20 cellular contexts compared by ENCODE assay signal in genomic region chr5:127353339-127353738, GRCh38.
"Had no signal": no experiment of that assay in that cellular context is flagged by ENCODE, and none has a peak within 500 bp of the region (broad histone marks: within the 10 kb centered on the region; RNA-seq: fewer than 3 reads in every experiment).

No MANE protein-coding gene starts in this region.

- H3K36me3 ChIP-seq: adrenal gland, heart right ventricle, left ventricle myocardium inferior, prostate gland, right atrium auricular region, spleen, thyroid gland had no signal

- H3K27me3 ChIP-seq: adrenal gland, heart right ventricle, right atrium auricular region, spleen, thyroid gland had no signal

- H3K4me1 ChIP-seq: adrenal gland, heart right ventricle, left ventricle myocardium inferior, prostate gland, right atrium auricular region, spleen, thyroid gland had no signal

- H3K9me3 ChIP-seq: adrenal gland, heart right ventricle, left ventricle myocardium inferior, prostate gland, right atrium auricular region, spleen, thyroid gland had no signal

- H3K27ac ChIP-seq: adrenal gland, heart right ventricle, left ventricle myocardium inferior, prostate gland, right atrium auricular region, spleen, thyroid gland had no signal

- H3K4me3 ChIP-seq: adrenal gland, heart right ventricle, left ventricle myocardium inferior, prostate gland, right atrium auricular region, spleen, thyroid gland had no signal

- DNase-seq: activated B cell treated with CpG ODN at 0.5 μM for 24 hours; activated CD4-positive, alpha-beta T cell treated with anti-CD3 and anti-CD28 coated beads for 36 hours; activated CD4-positive, alpha-beta T cell treated with anti-CD3 and anti-CD28 coated beads, Interleukin-2, amount 50 U/mL, for 4 hours; activated CD8-positive, alpha-beta memory T cell treated with anti-CD3 and anti-CD28 coated beads for 24 hours; activated CD8-positive, alpha-beta memory T cell treated with anti-CD3 and anti-CD28 coated beads, Interleukin-2, amount 50 U/mL, for 48 hours; activated naive CD4-positive, alpha-beta T cell; activated T-cell treated with anti-CD3 and anti-CD28 coated beads, Interleukin-2, amount 50 U/mL, for 4 hours; adrenal gland; cerebellar nuclear complex; effector CD4-positive, alpha-beta T cell; heart right ventricle; kidney; left ventricle myocardium inferior; spleen; stimulated activated CD4-positive, alpha-beta T cell treated with anti-CD3 and anti-CD28 coated beads, Interleukin-4, amount 100 ng/mL, for 1 hour; stimulated activated naive CD4-positive, alpha-beta T cell; T-helper 17 cell; thyroid gland had no signal
